In genomic region chr1:44031051-44031899, GRCh38 we compare ENCODE assay signal across 8 cellular contexts. TPM values are rescaled to one million over a fixed set of nuclear protein-coding genes. Genes with fewer than 3 reads are reported as not detected.
A peak's percentile ranks its signal among the peaks of the same experiment; 100 is the strongest.
DNase-seq lines count a peak whose midpoint lies in the region; ATAC-seq and TF ChIP-seq lines count a peak whose summit lies in the region.

Gene SLC6A9 (minus strand): TSS chr1:44031462. CDS start chr1:44024277, 7,185 bp downstream.

- H4K5ac ChIP-seq in H9 (ENCODE audit: insufficient read length, low read depth, low read length) = no peak within 1 kb of the TSS

- peak; percentile 70 for DNase-seq in H9
- no peak for DNase-seq in Panc1 (ENCODE audit: low read depth, low spot score)
- DNase-seq in activated naive CD4-positive, alpha-beta T cell treated with anti-CD3 and anti-CD28 coated beads, Interleukin-2, amount 50 U/mL, for 16 hours = peak; percentile 77
- DNase-seq in Right ventricle myocardium superior = peak; percentile 57
- DNase-seq in progenitor cell of endocrine pancreas (ENCODE audit: low spot score, unreplicated experiment) = peak; percentile 28
- DNase-seq in NCI-H187 (lab: John Stamatoyannopoulos, UW) = no peak

- peak within 1 kb of the TSS; percentile 78 to 86 for H3K4me3 ChIP-seq in Panc1 (ENCODE audit: low read depth in 2 of 2, low read length in 2 of 2)

- H3K18ac ChIP-seq in H9 (ENCODE audit: insufficient read length, low read depth, low read length) = peak within 1 kb of the TSS; percentile 64

- H3K27ac ChIP-seq in H9 (ENCODE audit: insufficient read length, low read depth, low read length) (no peak within 1 kb of the TSS), Panc1 (ENCODE audit: low read length) (peak within 1 kb of the TSS; percentile 76)

- no peaks in the 10 kb centered on the region; the same call in 1 of the 2 replicates for H3K36me3 ChIP-seq in Panc1 (ENCODE audit: control insufficient read depth, insufficient read depth, low read length)

- in situ Hi-C loops in Panc1 (cut with HindIII; ENCODE audit: low pct_unique_long_range_greater_than_20kb, low sequenced_read_pairs) = no loop called here

- no peak within 1 kb of the TSS for H4K91ac ChIP-seq in H9 (ENCODE audit: insufficient read length, low read depth, low read length)

- H3K27me3 Mint-ChIP-seq in H9 (ENCODE audit: low read depth) = peaks cover 7% of the 10 kb centered on the region
- no peaks in the 10 kb centered on the region for H3K27me3 Mint-ChIP-seq in progenitor cell of endocrine pancreas

- no peak within 1 kb of the TSS for H4K8ac ChIP-seq in H9 (replicated peaks; ENCODE audit: insufficient read length, low read depth, low read length)

- H2AFZ ChIP-seq in H9 (ENCODE audit: low read length) = no peak within 1 kb of the TSS

- H3T11ph ChIP-seq in H9 (ENCODE audit: low read length) = no peak within 1 kb of the TSS

- no peak within 1 kb of the TSS for H3K4ac ChIP-seq in H9 (ENCODE audit: low read depth, low read length)

- intact Hi-C loops in Panc1 (cut with micrococcal nuclease; ENCODE audit: unreplicated experiment) (no loop called here), Right ventricle myocardium superior (cut with DNase I) (loop anchor here (10.0 kb wide), 1 partner anchor 266 kb away; no protein-coding TSS in a partner anchor)

- H2BK12ac ChIP-seq in H9 (ENCODE audit: insufficient read length, low read depth, low read length) = no peak within 1 kb of the TSS

- H4K20me1 ChIP-seq in H9 (ENCODE audit: control insufficient read depth, insufficient read depth, insufficient read length) = no peaks in the 10 kb centered on the region

- peak within 1 kb of the TSS; percentile 68 for H3K9ac ChIP-seq in H9 (ENCODE audit: extremely low read depth, insufficient read length, low read length)

- no peaks in the 10 kb centered on the region for H3K79me1 ChIP-seq in H9 (ENCODE audit: insufficient read depth, low read depth, low read length, poor library complexity, severe bottlenecking)

- H2BK5ac ChIP-seq in H9 (ENCODE audit: insufficient read length, low read length) = no peak within 1 kb of the TSS

- peaks cover 7% of the 10 kb centered on the region for H3K23me2 ChIP-seq in H9 (ENCODE audit: insufficient read length, low read depth, low read length, poor library complexity, severe bottlenecking)

- BruUV-seq in Panc1 (replicated peaks; lab: Mats Ljungman, UMichigan) = TSS peak; percentile 81

- peaks cover 37 to 38% of the 10 kb centered on the region in 2 experiments for H3K4me1 Mint-ChIP-seq in H9
- peaks cover 20% of the 10 kb centered on the region for H3K4me1 Mint-ChIP-seq in progenitor cell of endocrine pancreas (ENCODE audit: low read depth)

- no peaks in the 10 kb centered on the region for H3K79me2 ChIP-seq in H9 (ENCODE audit: insufficient read depth, low read length)

- H2BK20ac ChIP-seq in H9 (ENCODE audit: low read depth, low read length, poor library complexity, severe bottlenecking) = no peak within 1 kb of the TSS

- H3K4me3 Mint-ChIP-seq in H9 = peak within 1 kb of the TSS; percentile 91 to 96
- peak within 1 kb of the TSS; percentile 87 for H3K4me3 Mint-ChIP-seq in progenitor cell of endocrine pancreas (ENCODE audit: low read depth)

- H2AK5ac ChIP-seq in H9 (ENCODE audit: insufficient read length, low read length) = no peak within 1 kb of the TSS

- H2BK15ac ChIP-seq in H9 (ENCODE audit: low read depth, low read length) = no peak within 1 kb of the TSS

- H3K27me3 ChIP-seq in H9 (ENCODE audit: insufficient read depth, low read length) = no peaks in the 10 kb centered on the region
- H3K27me3 ChIP-seq in Panc1 (ENCODE audit: control insufficient read depth, insufficient read depth, low read length) = no peaks in the 10 kb centered on the region

- H2BK120ac ChIP-seq in H9 (ENCODE audit: low read depth, low read length, poor library complexity, severe bottlenecking) = no peak within 1 kb of the TSS

- no peak within 1 kb of the TSS for H3K23ac ChIP-seq in H9 (ENCODE audit: insufficient read length, low read depth, low read length)

- CTCF ChIA-PET in Panc1 (lab: Charles Lee) = interaction anchor here (0.7 kb wide), 1 partner anchor 248 kb away, joined by 3 read pairs; no protein-coding TSS in a partner anchor

- H3K36me3 Mint-ChIP-seq in H9 (ENCODE audit: insufficient read depth in 1 of 3, low read depth in 3 of 3) (peaks cover 4 to 16% (median 5%) of the 10 kb centered on the region in 3 experiments; a peak in 3 of 7 replicates), progenitor cell of endocrine pancreas (ENCODE audit: insufficient read depth) (no peaks in the 10 kb centered on the region)

- peak; percentile 0; the same call in 1 of the 2 replicates for ATAC-seq in Panc1
- ATAC-seq in Right ventricle myocardium superior (ENCODE audit: poor library complexity) = peak; percentile 2
- ATAC-seq in HG02885 (IDR thresholded peaks at IDR 0.05; ENCODE audit: poor library complexity, unreplicated experiment) = no peak
- no peak for ATAC-seq in HG03469 (IDR thresholded peaks at IDR 0.05; ENCODE audit: unreplicated experiment)

- POLR2A ChIA-PET in Panc1 (lab: Charles Lee) = no interaction called here

- peak within 1 kb of the TSS; percentile 82 for H3K14ac ChIP-seq in H9 (ENCODE audit: insufficient read depth, low read length)

- no peak within 1 kb of the TSS for H3K56ac ChIP-seq in H9 (ENCODE audit: insufficient read length, low read depth, low read length)

- H3K9me3 Mint-ChIP-seq in H9 (no peaks in the 10 kb centered on the region), progenitor cell of endocrine pancreas (ENCODE audit: low read depth) (no peaks in the 10 kb centered on the region)

- no CpG with 5 or more reads among the region's 55 CpGs for WGBS in H9 (ENCODE audit: extremely low coverage, insufficient read length, low lambda C conversion rate)

- TF ChIP-seq CTCF in H9 (conservative IDR thresholded peaks at IDR 0.05) (no peak), Panc1 (IDR thresholded peaks at IDR 0.05) (no peak; the same call in 1 of the 2 replicates), progenitor cell of endocrine pancreas (IDR thresholded peaks at IDR 0.05; ENCODE audit: unreplicated experiment) (no peak)

- peak within 1 kb of the TSS; percentile 42 for H3K4me2 ChIP-seq in H9 (ENCODE audit: insufficient read depth, insufficient read length, low read length)

- H3K4me1 ChIP-seq in H9 (ENCODE audit: insufficient read depth, low read length) (peaks cover 9% of the 10 kb centered on the region; the same call in 1 of the 2 replicates), Panc1 (ENCODE audit: control insufficient read depth, insufficient read depth, low read length) (peaks cover 15% of the 10 kb centered on the region)

- H3K9me3 ChIP-seq in H9 (ENCODE audit: control insufficient read depth, low read depth, low read length) (no peaks in the 10 kb centered on the region), Panc1 (ENCODE audit: control insufficient read depth, insufficient read depth, low read depth, low read length) (no peaks in the 10 kb centered on the region)

- H3K27ac Mint-ChIP-seq in H9 (peak within 1 kb of the TSS; percentile 96 to 98 (median 98)), progenitor cell of endocrine pancreas (peak within 1 kb of the TSS; percentile 97)

RNA-seq across cellular contexts. Expression of gene SLC6A9, which starts in this region (rescaled TPM):
- total RNA-seq in H9 (2021) = 29.5 and 30.1 TPM in 2 replicates
- 9.2 TPM for total RNA-seq in Panc1 (2021; ENCODE audit: unreplicated experiment)
- polyA plus RNA-seq in Panc1 (2012; ENCODE audit: insufficient read length) = 24.4 TPM
- 0.78 TPM for total RNA-seq in Right ventricle myocardium superior
- 26.9 and 29.4 TPM in 2 replicates for total RNA-seq in progenitor cell of endocrine pancreas

Comparison
In these comparisons a context has a peak if more than half of its experiments do, and no peak if none do; other contexts are left out.
1. Peak in DNase-seq and ATAC-seq in Right ventricle myocardium superior; RNA of the gene not detected or under 1 TPM.
2. DNase-seq: peak in H9 (single experiment), activated naive CD4-positive, alpha-beta T cell treated with anti-CD3 and anti-CD28 coated beads, Interleukin-2, amount 50 U/mL, for 16 hours (single experiment) and progenitor cell of endocrine pancreas (single experiment); none in Panc1 (single experiment) and NCI-H187 (0 of 2).